9 cellular contexts compared by ENCODE assay signal in genomic region chr20:36543187-36544133, GRCh38. TPM values are rescaled to one million over a fixed set of nuclear protein-coding genes. Genes with fewer than 3 reads are reported as not detected.
A peak's percentile ranks its signal among the peaks of the same experiment; 100 is the strongest.
DNase-seq lines count a peak whose midpoint lies in the region; ATAC-seq and TF ChIP-seq lines count a peak whose summit lies in the region.
"Had no signal": no experiment of that assay in that cellular context is flagged by ENCODE, and none has a peak within 500 bp of the region (broad histone marks: within the 10 kb centered on the region; RNA-seq: fewer than 3 reads in every experiment).

No MANE protein-coding gene starts in this region.

- TF ChIP-seq CTCF in AG10803 (conservative IDR thresholded peaks at IDR 0.05; ENCODE audit: low read length) (no peak), WI38 (IDR thresholded peaks at IDR 0.05; ENCODE audit: low read depth, low read length) (no peak), OCI-LY7 (conservative IDR thresholded peaks at IDR 0.05; ENCODE audit: low read length) (no peak), Calu3 (IDR thresholded peaks at IDR 0.05; ENCODE audit: unreplicated experiment) (no peak)

- no peak overlapping the region for H3K4me3 Mint-ChIP-seq in Calu3 (ENCODE audit: low read depth, unreplicated experiment)

- BruUV-seq in OCI-LY7 (replicated peaks; lab: Mats Ljungman, UMichigan) = no TSS peak
- BruUV-seq in Calu3 (replicated peaks; lab: Mats Ljungman, UMichigan) = no TSS peak

- H3K9me3 ChIP-seq in OCI-LY7 (ENCODE audit: low read length) = no peaks in the 10 kb centered on the region

- H3K4me2 ChIP-seq in OCI-LY7 (ENCODE audit: low read length) = no peak overlapping the region
- H3K4me2 ChIP-seq: KMS-11 had no signal

- no peaks in the 10 kb centered on the region for H3K9me3 Mint-ChIP-seq in Calu3 (ENCODE audit: low read depth, unreplicated experiment)

- intact Hi-C loops in cardiac septum (cut with DNase I) = loop anchor here (1.0 to 5.0 kb wide), 2 partner anchors 45 to 61 kb away; no protein-coding TSS in a partner anchor
- intact Hi-C loops in OCI-LY7 (cut with micrococcal nuclease; ENCODE audit: unreplicated experiment) = no loop called here
- intact Hi-C loops in Calu3 (cut with micrococcal nuclease; ENCODE audit: unreplicated experiment) = no loop called here

- POLR2A ChIA-PET in OCI-LY7 (lab: Charles Lee) = no interaction called here

- peaks cover 3% of the 10 kb centered on the region for H3K36me3 Mint-ChIP-seq in Calu3 (ENCODE audit: insufficient read depth, unreplicated experiment)

- no peaks in the 10 kb centered on the region for H3K4me1 ChIP-seq in OCI-LY7 (ENCODE audit: insufficient read depth, low read length, poor library complexity, severe bottlenecking)

- CTCF ChIA-PET in OCI-LY7 (lab: Charles Lee; ENCODE audit: unreplicated experiment) = no interaction called here
- CTCF ChIA-PET in Calu3 (lab: Charles Lee) = interaction anchor here (0.6 kb wide), 1 partner anchor 54 kb away, joined by 4 read pairs; no protein-coding TSS in a partner anchor

- ATAC-seq in HG03039 (IDR thresholded peaks at IDR 0.05; ENCODE audit: unreplicated experiment) = no peak

- H3K27ac Mint-ChIP-seq in Calu3 (ENCODE audit: unreplicated experiment) = no peak overlapping the region

- H3K27ac ChIP-seq in OCI-LY7 (ENCODE audit: low read depth, low read length, poor library complexity, severe bottlenecking) = no peak overlapping the region
- H3K27ac ChIP-seq: KMS-11 had no signal

- H3K79me2 ChIP-seq in OCI-LY7 (ENCODE audit: insufficient read depth, low read depth, low read length) = no peaks in the 10 kb centered on the region

- H4K20me1 ChIP-seq in OCI-LY7 (ENCODE audit: insufficient read depth, low read length) = no peaks in the 10 kb centered on the region

- H3K4me1 Mint-ChIP-seq in Calu3 (ENCODE audit: low read depth, unreplicated experiment) = no peaks in the 10 kb centered on the region

- no peak overlapping the region for H2AFZ ChIP-seq in OCI-LY7 (ENCODE audit: low read length)

- no peaks in the 10 kb centered on the region for H3K9me2 ChIP-seq in OCI-LY7 (ENCODE audit: insufficient read depth, low read length)

- no peaks in the 10 kb centered on the region for H3K27me3 Mint-ChIP-seq in Calu3 (ENCODE audit: unreplicated experiment)

- H3K36me3 ChIP-seq in OCI-LY7 (ENCODE audit: insufficient read depth, low read length) = no peaks in the 10 kb centered on the region

- DNase-seq in AG10803 (ENCODE audit: low read depth) = peak; percentile 84
- peak; percentile 90 for DNase-seq in cardiac septum (ENCODE audit: low spot score)
- peak; percentile 6 for DNase-seq in pons (ENCODE audit: low spot score)
- DNase-seq in OCI-LY7 (ENCODE audit: low spot score) = no peak
- no peak for DNase-seq in Calu3
- no peak for DNase-seq in AML-193 (lab: John Stamatoyannopoulos, UW)

- H3K4me3 ChIP-seq in AG10803 (ENCODE audit: low read length) (peak overlapping the region; percentile 95), WI38 (ENCODE audit: low read depth, low read length) (peak overlapping the region; percentile 99), OCI-LY7 (ENCODE audit: low read depth, low read length, poor library complexity, severe bottlenecking) (no peak overlapping the region)

RNA-seq across cellular contexts. Expression of gene MYL9, which starts 2.1 kb away (rescaled TPM):
- 2,307 TPM for total RNA-seq in cardiac septum
- total RNA-seq in OCI-LY7 (2014; rRNA removed; shearing (Covaris generic)) = not detected in 2 replicates
- total RNA-seq in OCI-LY7 (2022) = not detected in 2 replicates
- 7.8 and 10.3 TPM in 2 replicates for total RNA-seq in Calu3 (2022)

RNA-seq across cellular contexts. Expression of gene TGIF2, which starts 29.9 kb away (rescaled TPM):
- total RNA-seq in cardiac septum (6.1 TPM), OCI-LY7 (2022) (45.2 and 49.4 TPM in 2 replicates), Calu3 (2022) (39.4 and 48.9 TPM in 2 replicates)
- total RNA-seq in OCI-LY7 (2014; rRNA removed; shearing (Covaris generic)) = 26.6 and 41.3 TPM in 2 replicates

Comparison
In these comparisons a context has a peak if more than half of its experiments do, and no peak if none do; other contexts are left out.
1. DNase-seq: peak in AG10803 (single experiment), cardiac septum (single experiment) and pons (single experiment); none in OCI-LY7 (single experiment), Calu3 (single experiment) and AML-193 (0 of 2).
2. RNA of gene MYL9, which starts 2.1 kb away (total RNA-seq): 2,307 TPM in cardiac septum (single experiment); 7.8 to 10.3 TPM in Calu3 and not detected in OCI-LY7; every median in the first group is over 100 times any median in the second.